In the genomic region with DNA sequence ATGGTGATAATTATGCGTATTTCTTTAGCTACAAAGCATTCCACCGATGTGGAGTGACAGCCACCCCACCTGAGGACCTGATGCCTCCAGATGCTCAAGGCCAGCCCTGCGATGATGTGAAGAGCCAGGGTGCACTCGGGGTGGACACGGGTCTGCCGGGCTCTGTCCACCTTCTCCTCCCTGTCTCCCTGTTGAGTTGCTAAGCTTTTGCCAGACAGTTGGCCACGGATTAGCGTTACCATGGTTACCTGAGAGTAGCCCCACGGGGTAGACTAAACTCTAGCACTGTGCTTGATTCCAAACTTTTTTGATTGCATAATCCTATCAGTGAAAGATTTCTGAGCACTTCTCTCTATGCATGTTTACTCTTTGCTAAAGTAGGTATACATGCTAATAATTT, we compare ENCODE assay signal across 26 cellular contexts.
DNase-seq lines count a peak whose midpoint lies in the region; ATAC-seq and TF ChIP-seq lines count a peak whose summit lies in the region.
"Had no signal": no experiment of that assay in that cellular context is flagged by ENCODE, and none has a peak within 500 bp of the region (broad histone marks: within the 10 kb centered on the region; RNA-seq: fewer than 3 reads in every experiment).

No MANE protein-coding gene starts in this region.

- H3K36me3 Mint-ChIP-seq in type B pancreatic cell = no peaks in the 10 kb centered on the region
- H3K36me3 Mint-ChIP-seq: natural killer cell had no signal

- ATAC-seq in HG03342 (IDR thresholded peaks at IDR 0.05; ENCODE audit: unreplicated experiment) (no peak), HG03354 (IDR thresholded peaks at IDR 0.05; ENCODE audit: poor library complexity, severe bottlenecking, unreplicated experiment) (no peak)
- ATAC-seq: natural killer cell; stimulated activated naive CD8-positive, alpha-beta T cell treated with anti-CD3 and anti-CD28 coated beads, Interleukin-15, amount 100 ng/mL, for 72 hours; T-helper 17 cell had no signal

- no peak overlapping the region for H3K27ac Mint-ChIP-seq in type B pancreatic cell
- H3K27ac Mint-ChIP-seq: natural killer cell; stimulated activated naive CD8-positive, alpha-beta T cell treated with anti-CD3 and anti-CD28 coated beads, Interleukin-15, amount 100 ng/mL, for 72 hours; T-helper 17 cell had no signal

- DNase-seq in NCI-H524 (lab: John Stamatoyannopoulos, UW) = peak; percentile 67 to 85
- no peak for DNase-seq in NCI-H524 treated with DMSO at 0.1 percent for 48 hours (lab: John Stamatoyannopoulos, UW)
- peak; percentile 33 for DNase-seq in astrocyte of the spinal cord (ENCODE audit: low read depth, low spot score)
- peak; percentile 6 for DNase-seq in iris pigment epithelial cell (ENCODE audit: low read depth)
- DNase-seq in type B pancreatic cell (ENCODE audit: extremely low spot score, unreplicated experiment) = no peak
- no peak for DNase-seq in NCI-H774 (lab: John Stamatoyannopoulos, UW)
- DNase-seq: activated CD4-positive, alpha-beta T cell treated with anti-CD3 and anti-CD28 coated beads, Interleukin-2, amount 50 U/mL, for 48 hours; activated naive CD4-positive, alpha-beta T cell treated with Interleukin-2 at 50 U/mL for 16 hours; activated T-cell treated with anti-CD3 and anti-CD28 coated beads, Interleukin-2, amount 50 U/mL, for 1 hour; aorta; C1 segment of cervical spinal cord; effector memory CD4-positive, alpha-beta T cell; GF-D8; mammary epithelial cell; natural killer cell; NCI-H1694; NCI-H446; posterior cingulate gyrus; SHP77 treated with DMSO at 0.1 percent for 48 hours; stimulated activated CD4-positive, alpha-beta T cell treated with anti-CD3 and anti-CD28 coated beads, Interleukin-4, amount 100 ng/mL, for 1 hour; stimulated activated naive CD8-positive, alpha-beta T cell treated with anti-CD3 and anti-CD28 coated beads, Interleukin-15, amount 100 ng/mL, for 72 hours; T-helper 17 cell; trophoblast cell had no signal

- H3K9me3 Mint-ChIP-seq in type B pancreatic cell = no peaks in the 10 kb centered on the region
- H3K9me3 Mint-ChIP-seq: natural killer cell; stimulated activated naive CD8-positive, alpha-beta T cell treated with anti-CD3 and anti-CD28 coated beads, Interleukin-15, amount 100 ng/mL, for 72 hours had no signal

- in situ Hi-C loops in astrocyte of the spinal cord (cut with HindIII; ENCODE audit: low sequenced_read_pairs) = no loop called here

- peaks cover 44% of the 10 kb centered on the region for H3K4me1 Mint-ChIP-seq in type B pancreatic cell (ENCODE audit: unreplicated experiment)
- H3K4me1 Mint-ChIP-seq: stimulated activated naive CD8-positive, alpha-beta T cell treated with anti-CD3 and anti-CD28 coated beads, Interleukin-15, amount 100 ng/mL, for 72 hours; T-helper 17 cell had no signal

- TF ChIP-seq CTCF in astrocyte of the spinal cord (IDR thresholded peaks at IDR 0.05; ENCODE audit: low read depth, low read length) (no peak), type B pancreatic cell (conservative IDR thresholded peaks at IDR 0.05) (no peak)

- H3K27me3 Mint-ChIP-seq in type B pancreatic cell = no peaks in the 10 kb centered on the region

- H3K4me3 Mint-ChIP-seq in type B pancreatic cell = peak overlapping the region; percentile 30
- H3K4me3 Mint-ChIP-seq: natural killer cell; stimulated activated naive CD8-positive, alpha-beta T cell treated with anti-CD3 and anti-CD28 coated beads, Interleukin-15, amount 100 ng/mL, for 72 hours; T-helper 17 cell had no signal

- H3K4me3 ChIP-seq in astrocyte of the spinal cord (ENCODE audit: low read depth, low read length) = no peak overlapping the region
- H3K4me3 ChIP-seq: skin epidermis had no signal

Comparison
In these comparisons a context has a peak if more than half of its experiments do, and no peak if none do; other contexts are left out.
1. DNase-seq: peak in NCI-H524 (2 of 2), astrocyte of the spinal cord (single experiment) and iris pigment epithelial cell (single experiment); none in NCI-H524 treated with DMSO at 0.1 percent for 48 hours (single experiment), type B pancreatic cell (single experiment) and NCI-H774 (single experiment).